Comparison of ENCODE assay signal across 19 cellular contexts in genomic region chr17:65599650-65600049, GRCh38. TPM values are rescaled to one million over a fixed set of nuclear protein-coding genes. Genes with fewer than 3 reads are reported as not detected.
DNase-seq lines count a peak whose midpoint lies in the region; TF ChIP-seq lines count a peak whose summit lies in the region.
"Had no signal": no experiment of that assay in that cellular context is flagged by ENCODE, and none has a peak within 500 bp of the region (broad histone marks: within the 10 kb centered on the region; RNA-seq: fewer than 3 reads in every experiment).

No MANE protein-coding gene starts in this region.

- CTCF ChIA-PET in mammary epithelial cell (lab: Charles Lee; ENCODE audit: low non-redundant PET) = no interaction called here

- intact Hi-C loops in breast epithelium (cut with DNase I; ENCODE audit: low total_unique reads) = no loop called here
- intact Hi-C loops in mammary epithelial cell (cut with micrococcal nuclease) = no loop called here

- H4K20me1 ChIP-seq in mammary epithelial cell (ENCODE audit: insufficient read depth, low read length) (no peaks in the 10 kb centered on the region), neural cell (ENCODE audit: insufficient read depth) (no peaks in the 10 kb centered on the region)
- H4K20me1 ChIP-seq: BLaER1 treated with 17β-estradiol and CSF1 and Interleukin-3, amounts not matched to agents 10 nM and 100 nM had no signal

- peak overlapping the region in 4 of 5 experiments; percentile 8 to 47 (median 16) for H3K27ac Mint-ChIP-seq in brain
- H3K27ac Mint-ChIP-seq: CD14-positive monocyte; CD4-positive, alpha-beta T cell; CD8-positive, alpha-beta memory T cell had no signal

- H3K27me3 Mint-ChIP-seq in brain = peaks cover 3% of the 10 kb centered on the region
- H3K27me3 Mint-ChIP-seq: CD4-positive, alpha-beta T cell had no signal

- no peaks in the 10 kb centered on the region for H3F3A ChIP-seq in neural cell (ENCODE audit: insufficient read depth, low read length, poor library complexity, severe bottlenecking)

- no peak for TF ChIP-seq RAD21 in neural cell (conservative IDR thresholded peaks at IDR 0.05)

- peaks cover 0 to 3% (median 0%) of the 10 kb centered on the region in 5 experiments for H3K9me3 Mint-ChIP-seq in brain
- H3K9me3 Mint-ChIP-seq: CD4-positive, alpha-beta T cell; CD8-positive, alpha-beta memory T cell had no signal

- H3K4me2 ChIP-seq in mammary epithelial cell (ENCODE audit: insufficient read depth, low read depth, low read length) = no peak overlapping the region
- no peak overlapping the region for H3K4me2 ChIP-seq in neural cell (ENCODE audit: low read length)
- H3K4me2 ChIP-seq: BLaER1 treated with 17β-estradiol and CSF1 and Interleukin-3, amounts not matched to agents 10 nM and 100 nM had no signal

- no peak overlapping the region for H3K4me3 Mint-ChIP-seq in brain
- H3K4me3 Mint-ChIP-seq: CD14-positive monocyte; CD4-positive, alpha-beta T cell; CD8-positive, alpha-beta memory T cell had no signal

- dilution Hi-C loops in mammary epithelial cell (cut with HindIII; ENCODE audit: low sequenced_read_pairs) = loop anchor here (10.0 kb wide), 1 partner anchor 65 kb away; no protein-coding TSS in a partner anchor

- H3K27me3 ChIP-seq in breast epithelium (no peaks in the 10 kb centered on the region), mammary epithelial cell (ENCODE audit: insufficient read depth, low read length) (no peaks in the 10 kb centered on the region), neural cell (ENCODE audit: insufficient read depth, low read depth, low read length) (no peaks in the 10 kb centered on the region)
- H3K27me3 ChIP-seq: BE2C; BLaER1 treated with 17β-estradiol and CSF1 and Interleukin-3, amounts not matched to agents 10 nM and 100 nM had no signal

- H3K27ac ChIP-seq in breast epithelium (peak overlapping the region; percentile 1 to 12), mammary epithelial cell (ENCODE audit: insufficient read depth, low read depth, low read length) (no peak overlapping the region), neural cell (ENCODE audit: low read length) (no peak overlapping the region)
- H3K27ac ChIP-seq: 22Rv1; BLaER1 treated with 17β-estradiol and CSF1 and Interleukin-3, amounts not matched to agents 10 nM and 100 nM had no signal

- H3K4me1 ChIP-seq in breast epithelium (no peaks in the 10 kb centered on the region), mammary epithelial cell (ENCODE audit: insufficient read depth, low read length) (no peaks in the 10 kb centered on the region)
- H3K4me1 ChIP-seq: BE2C had no signal

- H3K36me3 Mint-ChIP-seq in brain = no peaks in the 10 kb centered on the region
- H3K36me3 Mint-ChIP-seq: CD14-positive monocyte; CD8-positive, alpha-beta memory T cell had no signal

- no peak for TF ChIP-seq CTCF in breast epithelium (IDR thresholded peaks at IDR 0.05)
- TF ChIP-seq CTCF in mammary epithelial cell (conservative IDR thresholded peaks at IDR 0.05 in 1 of 2, IDR thresholded peaks at IDR 0.05 in 1 of 2; ENCODE audit: extremely low read depth in 1 of 2, insufficient read depth in 1 of 2, low read depth in 1 of 2, low read length in 2 of 2) = no peak
- TF ChIP-seq CTCF in brain (conservative IDR thresholded peaks at IDR 0.05) = no peak
- no peak for TF ChIP-seq CTCF in neural cell (IDR thresholded peaks at IDR 0.05; ENCODE audit: poor library complexity, severe bottlenecking)

- no peak for DNase-seq in breast epithelium (ENCODE audit: low spot score in 2 of 2)
- no peak for DNase-seq in mammary epithelial cell
- DNase-seq in Ammon's horn (ENCODE audit: low spot score) = peak; percentile 24
- DNase-seq in activated CD4-positive, alpha-beta T cell treated with anti-CD3 and anti-CD28 coated beads for 1 hour = no peak
- DNase-seq in hippocampal formation (lab: John Stamatoyannopoulos, UW) = no peak
- DNase-seq in NOMO-1 treated with DMSO at 0.1 percent for 48 hours (lab: John Stamatoyannopoulos, UW; ENCODE audit: unreplicated experiment) = no peak
- DNase-seq: BE2C; CD4-positive, alpha-beta T cell; CD8-positive, alpha-beta memory T cell; DMS 273 treated with DMSO at 0.1 percent for 48 hours; DMS79 treated with DMSO at 0.1 percent for 48 hours; GOT3; H7; HCEC 1CT had no signal

- H3K79me2 ChIP-seq in mammary epithelial cell (ENCODE audit: insufficient read depth, low read length) (no peaks in the 10 kb centered on the region), neural cell (replicated peaks; ENCODE audit: insufficient read depth, low read length) (no peaks in the 10 kb centered on the region)

- in situ Hi-C loops in mammary epithelial cell (cut with MboI; ENCODE audit: low sequenced_read_pairs in 2 of 2) = no loop called here

- TF ChIP-seq EP300 in neural cell (conservative IDR thresholded peaks at IDR 0.05; ENCODE audit: poor library complexity, severe bottlenecking) = peak; percentile 90

- H3K4me3 ChIP-seq in breast epithelium (no peak overlapping the region), mammary epithelial cell (replicated peaks in 1 of 3; ENCODE audit: insufficient read depth in 1 of 3, low read depth in 2 of 3, low read length in 3 of 3) (no peak overlapping the region), neural cell (ENCODE audit: low read length) (no peak overlapping the region)
- H3K4me3 ChIP-seq: BLaER1 treated with 17β-estradiol and CSF1 and Interleukin-3, amounts not matched to agents 10 nM and 100 nM had no signal

- H3K9me2 ChIP-seq in neural cell (ENCODE audit: insufficient read depth, low read length) = no peaks in the 10 kb centered on the region

- H3K9ac ChIP-seq in mammary epithelial cell (ENCODE audit: insufficient read depth, low read length) (no peak overlapping the region), neural cell (ENCODE audit: low read length) (no peak overlapping the region)
- H3K9ac ChIP-seq: BLaER1 treated with 17β-estradiol and CSF1 and Interleukin-3, amounts not matched to agents 10 nM and 100 nM had no signal

- no peaks in the 10 kb centered on the region for H3K9me3 ChIP-seq in breast epithelium
- no peaks in the 10 kb centered on the region for H3K9me3 ChIP-seq in mammary epithelial cell (replicated peaks; ENCODE audit: insufficient read depth, low read length)
- no peaks in the 10 kb centered on the region for H3K9me3 ChIP-seq in neural cell (ENCODE audit: low read length)
- H3K9me3 ChIP-seq: BE2C; BLaER1 treated with 17β-estradiol and CSF1 and Interleukin-3, amounts not matched to agents 10 nM and 100 nM had no signal

- no peak for TF ChIP-seq POLR2A in breast epithelium (IDR thresholded peaks at IDR 0.05)

- BruUV-seq in mammary epithelial cell (replicated peaks; lab: Mats Ljungman, UMichigan) = no TSS peak

- H3K36me3 ChIP-seq in breast epithelium = no peaks in the 10 kb centered on the region
- H3K36me3 ChIP-seq in mammary epithelial cell (ENCODE audit: insufficient read depth, low read length) = no peaks in the 10 kb centered on the region
- H3K36me3 ChIP-seq in neural cell (ENCODE audit: insufficient read depth, low read length) = no peaks in the 10 kb centered on the region
- H3K36me3 ChIP-seq: BE2C; BLaER1 treated with 17β-estradiol and CSF1 and Interleukin-3, amounts not matched to agents 10 nM and 100 nM had no signal

- peaks cover 28% of the 10 kb centered on the region for H3K4me1 Mint-ChIP-seq in brain
- H3K4me1 Mint-ChIP-seq: CD14-positive monocyte had no signal

- H2AFZ ChIP-seq in mammary epithelial cell (ENCODE audit: low read depth, low read length) = no peak overlapping the region
- H2AFZ ChIP-seq in neural cell (ENCODE audit: low read depth, low read length) = no peak overlapping the region

- 66% methylated on average over 5 of the region's 5 CpGs for WGBS in mammary epithelial cell (ENCODE audit: low coverage, missing lambda C conversion rate)

TF ChIP-seq in neural cell, 6 proteins besides CTCF, POLR2A, EP300 and RAD21:
- TF ChIP-seq SMC3 (conservative IDR thresholded peaks at IDR 0.05; ENCODE audit: poor library complexity) = no peak
- TF ChIP-seq POLR2AphosphoS5 (IDR thresholded peaks at IDR 0.05) = peak; percentile 80

RNA-seq across cellular contexts. Expression of gene AXIN2, which starts 38.2 kb away (rescaled TPM):
- total RNA-seq in breast epithelium (10 to 100 TPM in 2 of 3 donors, 1 to 10 TPM in 1; 8.3 to 13.1 (median 10.5) TPM), mammary epithelial cell (under 1 TPM; 0.14 to 0.67 TPM)
- polyA plus RNA-seq in mammary epithelial cell (0.01 TPM), brain (ENCODE audit: insufficient read depth, low read depth, low replicate concordance) (5.6 TPM), neural cell (26.7 and 33.1 TPM in 2 replicates)
- polyA minus RNA-seq in mammary epithelial cell (not detected), neural cell (51.4 and 54.0 TPM in 2 replicates)

Comparison
In these comparisons a context has a peak if more than half of its experiments do, and no peak if none do; other contexts are left out.
1. H3K27ac ChIP-seq: peak in breast epithelium (2 of 2); none in mammary epithelial cell (single experiment) and neural cell (single experiment).